Comparison of ENCODE assay signal across 16 cellular contexts in genomic region chr7:70457477-70458194, GRCh38.
DNase-seq lines count a peak whose midpoint lies in the region; ATAC-seq, FAIRE-seq and TF ChIP-seq lines count a peak whose summit lies in the region.
"Had no signal": no experiment of that assay in that cellular context is flagged by ENCODE, and none has a peak within 500 bp of the region (broad histone marks: within the 10 kb centered on the region; RNA-seq: fewer than 3 reads in every experiment).

No MANE protein-coding gene starts in this region.

- no peaks in the 10 kb centered on the region for H3K36me3 Mint-ChIP-seq in activated CD4-positive, alpha-beta memory T cell treated with anti-CD3 and anti-CD28 coated beads, Interleukin-2, amount 10 ng/mL, durations not matched to agents 7 days and 5 days (ENCODE audit: low read depth)

- CTCF ChIA-PET in activated CD4-positive, alpha-beta memory T cell treated with anti-CD3 and anti-CD28 coated beads, Interleukin-2, amount 10 ng/mL, durations not matched to agents 7 days and 5 days (lab: Charles Lee) = no interaction called here

- H3K9ac ChIP-seq in adipocyte (ENCODE audit: low read length) = no peak overlapping the region

- no peaks in the 10 kb centered on the region for H3K27me3 ChIP-seq in adipocyte (replicated peaks; ENCODE audit: control insufficient read depth, insufficient read depth, low read length)
- H3K27me3 ChIP-seq: colonic mucosa, foreskin keratinocyte, suprapubic skin had no signal

- no peak overlapping the region for H3K4me3 Mint-ChIP-seq in activated CD4-positive, alpha-beta memory T cell treated with anti-CD3 and anti-CD28 coated beads, Interleukin-2, amount 10 ng/mL, durations not matched to agents 7 days and 5 days
- H3K4me3 Mint-ChIP-seq: activated naive CD4-positive, alpha-beta T cell treated with anti-CD3 and anti-CD28 coated beads for 36 hours had no signal

- H3K9me3 Mint-ChIP-seq in activated CD4-positive, alpha-beta memory T cell treated with anti-CD3 and anti-CD28 coated beads, Interleukin-2, amount 10 ng/mL, durations not matched to agents 7 days and 5 days = peaks cover 3% of the 10 kb centered on the region
- H3K9me3 Mint-ChIP-seq: activated naive CD4-positive, alpha-beta T cell treated with anti-CD3 and anti-CD28 coated beads for 36 hours had no signal

- ATAC-seq in sciatic nerve (peak; percentile 43), GM18861 (IDR thresholded peaks at IDR 0.05; ENCODE audit: unreplicated experiment) (no peak)
- ATAC-seq: foreskin keratinocyte had no signal

- POLR2A ChIA-PET in activated CD4-positive, alpha-beta memory T cell treated with anti-CD3 and anti-CD28 coated beads, Interleukin-2, amount 10 ng/mL, durations not matched to agents 7 days and 5 days (lab: Charles Lee) = no interaction called here

- no peak for DNase-seq in GM12891 (ENCODE audit: insufficient read length, low spot score)
- peak; percentile 16 for DNase-seq in adipocyte (ENCODE audit: low read depth)
- peak; percentile 6 for DNase-seq in medulla oblongata (ENCODE audit: extremely low spot score)
- DNase-seq in sciatic nerve (ENCODE audit: low spot score) = no peak
- DNase-seq in NCI-H1694 (lab: John Stamatoyannopoulos, UW) = no peak
- no peak for DNase-seq in activated CD4-positive, alpha-beta memory T cell treated with anti-CD3 and anti-CD28 coated beads, Interleukin-2, amount 10 ng/mL, durations not matched to agents 7 days and 5 days
- DNase-seq in UCSD-AML1 (lab: John Stamatoyannopoulos, UW; ENCODE audit: unreplicated experiment) = no peak
- DNase-seq: activated T-cell treated with anti-CD3 and anti-CD28 coated beads, Interleukin-2, amount 50 U/mL, for 1 hour; aorta; colonic mucosa; foreskin keratinocyte; left ventricle myocardium inferior; stimulated activated CD4-positive, alpha-beta T cell treated with anti-CD3 and anti-CD28 coated beads, Interleukin-4, amount 100 ng/mL, for 4 hours had no signal

- no peak overlapping the region for H3K27ac Mint-ChIP-seq in activated CD4-positive, alpha-beta memory T cell treated with anti-CD3 and anti-CD28 coated beads, Interleukin-2, amount 10 ng/mL, durations not matched to agents 7 days and 5 days
- H3K27ac Mint-ChIP-seq: activated naive CD4-positive, alpha-beta T cell treated with anti-CD3 and anti-CD28 coated beads for 36 hours had no signal

- no peaks in the 10 kb centered on the region for H3K4me1 Mint-ChIP-seq in activated CD4-positive, alpha-beta memory T cell treated with anti-CD3 and anti-CD28 coated beads, Interleukin-2, amount 10 ng/mL, durations not matched to agents 7 days and 5 days

- H3K9me3 ChIP-seq in adipocyte (ENCODE audit: control insufficient read depth, low read length) = no peaks in the 10 kb centered on the region
- H3K9me3 ChIP-seq: colonic mucosa, left ventricle myocardium inferior, suprapubic skin had no signal

- no peak for TF ChIP-seq POLR2A in GM12891 (IDR thresholded peaks at IDR 0.05; ENCODE audit: low read depth, low read length)

- FAIRE-seq in GM12891 (lab: Jason Lieb, UNC) = peak; percentile 38

- no peaks in the 10 kb centered on the region for H3K27me3 Mint-ChIP-seq in activated CD4-positive, alpha-beta memory T cell treated with anti-CD3 and anti-CD28 coated beads, Interleukin-2, amount 10 ng/mL, durations not matched to agents 7 days and 5 days

- no peak overlapping the region for H3K4me3 ChIP-seq in adipocyte (ENCODE audit: low read length)
- H3K4me3 ChIP-seq: colonic mucosa, left ventricle myocardium inferior, suprapubic skin had no signal

- H3K36me3 ChIP-seq in adipocyte (ENCODE audit: control insufficient read depth, insufficient read depth, low read length, severe bottlenecking) = no peaks in the 10 kb centered on the region
- H3K36me3 ChIP-seq: colonic mucosa, left ventricle myocardium inferior, suprapubic skin had no signal

- H3K4me1 ChIP-seq in adipocyte (ENCODE audit: control insufficient read depth, insufficient read depth, low read length) = no peaks in the 10 kb centered on the region
- H3K4me1 ChIP-seq: colonic mucosa, foreskin keratinocyte had no signal

- intact Hi-C loops in sciatic nerve (cut with DNase I) = no loop called here

TF ChIP-seq in GM12891, 5 proteins besides CTCF, POLR2A, EP300 and RAD21:
- TF ChIP-seq SPI1 (IDR thresholded peaks at IDR 0.05; ENCODE audit: low read depth, low read length) (no peak), POLR2AphosphoS5 (IDR thresholded peaks at IDR 0.05; ENCODE audit: low read depth, low read length) (no peak), POU2F2 (IDR thresholded peaks at IDR 0.05; ENCODE audit: low read depth, low read length) (no peak), PAX5 (IDR thresholded peaks at IDR 0.05; ENCODE audit: insufficient read depth, low read length, severe bottlenecking) (no peak), TAF1 (IDR thresholded peaks at IDR 0.05; ENCODE audit: low read depth, low read length) (no peak)
TF ChIP-seq in GM12891: peak in this region for 0.

Comparison
In these comparisons a context has a peak if more than half of its experiments do, and no peak if none do; other contexts are left out.
1. DNase-seq: peak in adipocyte (single experiment) and medulla oblongata (single experiment); none in GM12891 (single experiment), sciatic nerve (single experiment), NCI-H1694 (single experiment), activated CD4-positive, alpha-beta memory T cell treated with anti-CD3 and anti-CD28 coated beads, Interleukin-2, amount 10 ng/mL, durations not matched to agents 7 days and 5 days (single experiment) and UCSD-AML1 (single experiment).